ENCODE assay signal across 8 cellular contexts in genomic region chr19:11639245-11639601, GRCh38. TPM values are rescaled to one million over a fixed set of nuclear protein-coding genes. Genes with fewer than 3 reads are reported as not detected.
DNase-seq lines count a peak whose midpoint lies in the region; ATAC-seq and TF ChIP-seq lines count a peak whose summit lies in the region.

No MANE protein-coding gene starts in this region.

- WGBS in body of pancreas, 2 donors, result 2 to 3% methylated on average over 4 to 7 of the region's 7 CpGs

- H3K79me2 ChIP-seq in ACC112 (ENCODE audit: control insufficient read depth, insufficient read depth, low read length, unreplicated experiment), result peaks cover 2% of the 10 kb centered on the region

- no peaks in the 10 kb centered on the region for H3K4me1 ChIP-seq in ACC112 (ENCODE audit: control insufficient read depth, insufficient read depth, low read length, unreplicated experiment)
- H3K4me1 ChIP-seq in body of pancreas, result peaks cover 3% of the 10 kb centered on the region
- peaks cover 4% of the 10 kb centered on the region for H3K4me1 ChIP-seq in mucosa of descending colon (ENCODE audit: low read depth)

- ATAC-seq in HG02610 (IDR thresholded peaks at IDR 0.05; ENCODE audit: unreplicated experiment), result peak; percentile 11
- ATAC-seq in body of pancreas, result peak; percentile 16
- ATAC-seq in mucosa of descending colon, result peak; percentile 7
- no peak for ATAC-seq in GM18907 (IDR thresholded peaks at IDR 0.05; ENCODE audit: unreplicated experiment)

- no peak overlapping the region for H3K27ac ChIP-seq in ACC112 (ENCODE audit: low read depth, low read length)
- no peak overlapping the region for H3K27ac ChIP-seq in body of pancreas

- H3K4me3 ChIP-seq in ACC112 (ENCODE audit: low read depth, low read length) (peak overlapping the region; percentile 81; the same call in 1 of the 2 replicates), body of pancreas (peak overlapping the region in 1 of 2 donors; percentile 17), mucosa of descending colon (no peak overlapping the region)

- no peaks in the 10 kb centered on the region for H3K9me3 ChIP-seq in body of pancreas
- no peaks in the 10 kb centered on the region for H3K9me3 ChIP-seq in mucosa of descending colon

- TF ChIP-seq POLR2A in body of pancreas (IDR thresholded peaks at IDR 0.05), result no peak

- intact Hi-C loops in body of pancreas (cut with DNase I), result no loop called here
- intact Hi-C loops in mucosa of descending colon (cut with DNase I, micrococcal nuclease), result no loop called here

- TF ChIP-seq CTCF in body of pancreas (IDR thresholded peaks at IDR 0.05) (no peak), mucosa of descending colon (IDR thresholded peaks at IDR 0.05) (no peak)

- H3K27me3 ChIP-seq in ACC112 (ENCODE audit: insufficient read depth, low read length) (no peaks in the 10 kb centered on the region), body of pancreas (no peaks in the 10 kb centered on the region)

- DNase-seq in body of pancreas, result no peak
- DNase-seq in mucosa of descending colon, result no peak
- no peak for DNase-seq in LoVo (ENCODE audit: low spot score)
- DNase-seq in glomerular visceral epithelial cell (ENCODE audit: extremely low spot score), result no peak
- DNase-seq in NCI-H1417 treated with DMSO at 0.1 percent for 48 hours (lab: John Stamatoyannopoulos, UW), result no peak

- H2AFZ ChIP-seq in ACC112 (ENCODE audit: low read length, unreplicated experiment), result no peak overlapping the region

- H3K36me3 ChIP-seq in ACC112 (ENCODE audit: insufficient read depth, low read length) (no peaks in the 10 kb centered on the region), body of pancreas (replicated peaks in 1 of 2; ENCODE audit: insufficient read depth in 1 of 2, low read depth in 2 of 2) (no peaks in the 10 kb centered on the region), mucosa of descending colon (ENCODE audit: low read depth) (no peaks in the 10 kb centered on the region)

RNA-seq across cellular contexts. Expression of gene ZNF627, which starts 41.9 kb away (rescaled TPM):
- total RNA-seq in body of pancreas (1 to 10 TPM; 4.6 to 8.8 TPM), mucosa of descending colon (10 to 100 TPM in 2 of 3 donors, 1 to 10 TPM in 1; 8.7 to 10.9 (median 10.5) TPM)
